8 cellular contexts compared by ENCODE assay signal in the genomic region with DNA sequence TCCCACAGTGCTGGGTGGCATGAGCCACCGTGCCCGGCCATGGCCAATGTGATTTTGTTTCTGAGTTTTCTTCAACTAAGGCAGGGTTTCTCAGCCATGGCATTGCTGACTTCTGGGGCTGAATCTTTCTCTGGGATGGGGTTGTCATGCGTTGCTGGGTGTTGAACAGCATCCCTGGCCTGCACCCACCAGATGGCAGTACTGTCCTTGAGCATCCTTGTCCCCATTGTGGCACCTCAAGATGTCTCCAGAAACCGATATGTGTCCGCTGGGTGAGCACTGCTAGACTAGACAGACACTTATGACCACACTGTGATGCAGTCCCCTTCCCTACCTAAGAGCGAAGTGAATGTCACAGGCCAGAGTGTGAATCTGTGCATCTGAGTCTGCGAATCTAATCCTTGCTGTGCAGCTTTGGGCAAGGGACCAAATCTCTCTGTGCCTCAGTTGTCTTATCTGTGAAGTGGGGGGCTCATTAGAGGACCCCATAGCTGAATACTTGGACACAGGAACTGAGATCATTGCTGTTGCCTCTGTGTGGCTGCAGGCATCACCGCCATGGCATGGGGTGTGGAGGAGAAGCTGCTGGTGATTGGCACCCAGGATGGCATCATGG. TPM values are rescaled to one million over a fixed set of nuclear protein-coding genes. Genes with fewer than 3 reads are reported as not detected.
A peak's percentile ranks its signal among the peaks of the same experiment; 100 is the strongest.
DNase-seq lines count a peak whose midpoint lies in the region; ATAC-seq and TF ChIP-seq lines count a peak whose summit lies in the region.

No MANE protein-coding gene starts in this region.

- TF ChIP-seq CTCF in VCaP (conservative IDR thresholded peaks at IDR 0.05) (peak; percentile 81), mucosa of descending colon (IDR thresholded peaks at IDR 0.05) (no peak), tibial nerve (IDR thresholded peaks at IDR 0.05) (peak in 4 of 5 experiments; percentile 15 to 51 (median 21))

- H3K4me1 ChIP-seq in mucosa of descending colon (ENCODE audit: low read depth) = no peaks in the 10 kb centered on the region
- no peaks in the 10 kb centered on the region for H3K4me1 ChIP-seq in tibial nerve

- TF ChIP-seq POLR2A in tibial nerve (IDR thresholded peaks at IDR 0.05) = no peak

- no peaks in the 10 kb centered on the region for H3K27me3 ChIP-seq in tibial nerve

- WGBS in tibial nerve, 2 donors = 68 to 76% methylated on average over 8 of the region's 8 CpGs

- H3K27ac ChIP-seq in VCaP (no peak overlapping the region), tibial nerve (no peak overlapping the region)

- TF ChIP-seq EP300 in tibial nerve (IDR thresholded peaks at IDR 0.05) = no peak

- peak; percentile 6 for DNase-seq in activated CD4-positive, CD25-positive, alpha-beta regulatory T cell treated with anti-CD3 and anti-CD28 coated beads, Interleukin-2, amount 50 U/mL, for 16 hours (ENCODE audit: low read depth, low spot score)
- DNase-seq in activated CD4-positive, CD25-positive, alpha-beta regulatory T cell (lab: John Stamatoyannopoulos, UW) = no peak
- DNase-seq in NAMALWA (ENCODE audit: low spot score) = peak; percentile 81
- peak; percentile 69 for DNase-seq in ecto neural progenitor cell (ENCODE audit: low spot score)
- DNase-seq in mucosa of descending colon = peak in 2 of 3 donors; percentile 56 to 66
- DNase-seq in tibial nerve (ENCODE audit: low spot score in 2 of 2) = peak in 1 of 2 donors; percentile 41

- peak; percentile 68 for ATAC-seq in mucosa of descending colon
- no peak for ATAC-seq in HG02588 (IDR thresholded peaks at IDR 0.05; ENCODE audit: unreplicated experiment)

- intact Hi-C loops in mucosa of descending colon (cut with DNase I, micrococcal nuclease) = no loop called here

- H3K36me3 ChIP-seq in mucosa of descending colon (ENCODE audit: low read depth) (no peaks in the 10 kb centered on the region), tibial nerve (no peaks in the 10 kb centered on the region)

- no peaks in the 10 kb centered on the region for H3K9me3 ChIP-seq in mucosa of descending colon
- no peaks in the 10 kb centered on the region for H3K9me3 ChIP-seq in tibial nerve

- no peak overlapping the region for H3K4me3 ChIP-seq in mucosa of descending colon
- H3K4me3 ChIP-seq in tibial nerve = no peak overlapping the region

RNA-seq across cellular contexts. Expression of gene SIN3B, which starts 50.3 kb away (rescaled TPM):
- 10 to 100 TPM; 30.7 to 56.6 (median 38.9) TPM for total RNA-seq in mucosa of descending colon
- total RNA-seq in tibial nerve = 100 to 1,000 TPM in 1 of 4 donors, 10 to 100 TPM in 3; 75.2 to 152 (median 86.3) TPM

RNA-seq across cellular contexts. Expression of gene NWD1, which starts 59.3 kb away (rescaled TPM):
- total RNA-seq in mucosa of descending colon (1 to 10 TPM in 1 of 3 donors, under 1 TPM in 2; 0.32 to 1.2 (median 0.41) TPM), tibial nerve (under 1 TPM in 1 of 4 donors, not detected in 3; 0.21 TPM)

Comparison
In these comparisons a context has a peak if more than half of its experiments do, and no peak if none do; other contexts are left out.
1. DNase-seq: peak in activated CD4-positive, CD25-positive, alpha-beta regulatory T cell treated with anti-CD3 and anti-CD28 coated beads, Interleukin-2, amount 50 U/mL, for 16 hours (single experiment), NAMALWA (single experiment), ecto neural progenitor cell (single experiment) and mucosa of descending colon (2 of 3); none in activated CD4-positive, CD25-positive, alpha-beta regulatory T cell (0 of 4).